In genomic region chr6:73268896-73269295, GRCh38 we compare ENCODE assay signal across 21 cellular contexts. TPM values are rescaled to one million over a fixed set of nuclear protein-coding genes. Genes with fewer than 3 reads are reported as not detected.
"Had no signal": no experiment of that assay in that cellular context is flagged by ENCODE, and none has a peak within 500 bp of the region (broad histone marks: within the 10 kb centered on the region; RNA-seq: fewer than 3 reads in every experiment).

No MANE protein-coding gene starts in this region.

RNA-seq across cellular contexts. Expression of gene KHDC1L, which starts 43.6 kb away (rescaled TPM):
- total RNA-seq: activated naive CD4-positive, alpha-beta T cell treated with anti-CD3 and anti-CD28 coated beads for 36 hours; activated naive CD4-positive, alpha-beta T cell treated with anti-CD3 and anti-CD28 coated beads, Interleukin-2, amount 50 U/mL, for 72 hours; activated naive CD8-positive, alpha-beta T cell treated with anti-CD3 and anti-CD28 coated beads for 36 hours; activated naive CD8-positive, alpha-beta T cell treated with anti-CD3 and anti-CD28 coated beads, Interleukin-2, amount 10 ng/mL, durations not matched to agents 7 days and 5 days; activated T-cell treated with anti-CD3 and anti-CD28 coated beads, Interleukin-2, amount 50 U/mL, for 4 hours; activated T-cell treated with anti-CD3 and anti-CD28 coated beads, Interleukin-2, amount 50 U/mL, for 72 hours; activated T-helper 1 cell treated with anti-CD3 and anti-CD28 coated beads, Interleukin-12 subunit alpha, Interleukin-12 subunit beta, Interleukin-2, Interleukin-4 antibody, amounts not matched to agents 30 ng/mL and 10 ng/mL and 1 ng/mL, durations not matched to agents 14 hours and 24 hours and 36 hours; activated T-helper 17 cell treated with anti-CD3 and anti-CD28 coated beads, Interleukin-2, amount 50 U/mL, for 72 hours; activated T-helper 2 cell treated with anti-CD3 and anti-CD28 coated beads, Interferon-gamma antibody, Interleukin-2, Interleukin-4, amounts not matched to agents 10 μg/mL and 5 μg/mL and 100 μg/mL, durations not matched to agents 14 hours and 24 hours and 36 hours; adrenal gland; ascending aorta; astrocyte; body of pancreas; breast epithelium; bronchial epithelial cell; cardiac muscle cell; cardiac septum; cerebellum; chondrocyte had no signal
- polyA plus RNA-seq: adipose tissue, adrenal gland, aorta had no signal
